11 cellular contexts compared by ENCODE assay signal in genomic region chr1:23977187-23977853, GRCh38. TPM values are rescaled to one million over a fixed set of nuclear protein-coding genes. Genes with fewer than 3 reads are reported as not detected.
DNase-seq lines count a peak whose midpoint lies in the region; ATAC-seq and TF ChIP-seq lines count a peak whose summit lies in the region.
"Had no signal": no experiment of that assay in that cellular context is flagged by ENCODE, and none has a peak within 500 bp of the region (broad histone marks: within the 10 kb centered on the region; RNA-seq: fewer than 3 reads in every experiment).

No MANE protein-coding gene starts in this region.

- TF ChIP-seq RAD21 in neural cell (conservative IDR thresholded peaks at IDR 0.05) = no peak

- H3F3A ChIP-seq in neural cell (ENCODE audit: insufficient read depth, low read length, poor library complexity, severe bottlenecking) = peaks cover 3% of the 10 kb centered on the region

- peaks cover 11% of the 10 kb centered on the region for H3K36me3 Mint-ChIP-seq in CD4-positive, CD25-positive, alpha-beta regulatory T cell
- peaks cover 56% of the 10 kb centered on the region for H3K36me3 Mint-ChIP-seq in MCF 10A (ENCODE audit: insufficient read depth, unreplicated experiment)

- TF ChIP-seq CTCF in MCF 10A (IDR thresholded peaks at IDR 0.05; ENCODE audit: unreplicated experiment) = no peak
- no peak for TF ChIP-seq CTCF in neural cell (IDR thresholded peaks at IDR 0.05; ENCODE audit: poor library complexity, severe bottlenecking)
- no peak for TF ChIP-seq CTCF in omental fat pad (IDR thresholded peaks at IDR 0.05)

- H3K9me3 ChIP-seq in CD4-positive, CD25-positive, alpha-beta regulatory T cell (ENCODE audit: control insufficient read depth in 2 of 2, low read length in 2 of 2) = no peaks in the 10 kb centered on the region
- H3K9me3 ChIP-seq in KOPT-K1 (ENCODE audit: insufficient read depth, low read length, poor library complexity, severe bottlenecking) (no peaks in the 10 kb centered on the region), neural cell (ENCODE audit: low read length) (no peaks in the 10 kb centered on the region)

- DNase-seq in CD4-positive, CD25-positive, alpha-beta regulatory T cell = peak in 1 of 3 donors; percentile 34
- no peak for DNase-seq in MCF 10A (ENCODE audit: unreplicated experiment)
- DNase-seq in omental fat pad (ENCODE audit: low spot score) = no peak
- DNase-seq in HT-29 (ENCODE audit: low spot score) = no peak
- no peak for DNase-seq in sciatic nerve (ENCODE audit: low spot score)
- DNase-seq: KBM-7, SIG-M5, small intestine had no signal

- peaks cover 54% of the 10 kb centered on the region for H3K4me1 ChIP-seq in CD4-positive, CD25-positive, alpha-beta regulatory T cell (ENCODE audit: control insufficient read depth, insufficient read depth, low read length, poor library complexity, severe bottlenecking)

- POLR2A ChIA-PET in MCF 10A (lab: Yijun Ruan, JAX) = interaction anchor here (0.6 to 7.3 kb wide), 10 partner anchors 11 to 176 kb away, joined by 3 to 97 read pairs (median 12); partner anchors contain the start of gene PNRC2

- peaks cover 70% of the 10 kb centered on the region for H3K79me2 ChIP-seq in neural cell (replicated peaks; ENCODE audit: insufficient read depth, low read length)

- H3K27me3 Mint-ChIP-seq in CD4-positive, CD25-positive, alpha-beta regulatory T cell = peaks cover 4% of the 10 kb centered on the region
- H3K27me3 Mint-ChIP-seq in MCF 10A (ENCODE audit: insufficient read depth, unreplicated experiment) = no peaks in the 10 kb centered on the region

- ATAC-seq in CD4-positive, CD25-positive, alpha-beta regulatory T cell (ENCODE audit: low read depth in 2 of 2) = no peak
- no peak for ATAC-seq in omental fat pad (ENCODE audit: low FRiP score)
- no peak for ATAC-seq in sciatic nerve
- no peak for ATAC-seq in HG03196 (IDR thresholded peaks at IDR 0.05; ENCODE audit: unreplicated experiment)

- H3K4me3 Mint-ChIP-seq in CD4-positive, CD25-positive, alpha-beta regulatory T cell = peak overlapping the region; percentile 81 to 96 (median 90)
- peak overlapping the region; percentile 91 for H3K4me3 Mint-ChIP-seq in MCF 10A (ENCODE audit: unreplicated experiment)

- H2AFZ ChIP-seq in neural cell (ENCODE audit: low read depth, low read length) = no peak overlapping the region

- no peaks in the 10 kb centered on the region for H3K9me3 Mint-ChIP-seq in CD4-positive, CD25-positive, alpha-beta regulatory T cell
- no peaks in the 10 kb centered on the region for H3K9me3 Mint-ChIP-seq in MCF 10A (ENCODE audit: unreplicated experiment)

- peaks cover 36 to 70% (median 51%) of the 10 kb centered on the region in 4 donors for H3K4me1 Mint-ChIP-seq in CD4-positive, CD25-positive, alpha-beta regulatory T cell
- peaks cover 31% of the 10 kb centered on the region for H3K4me1 Mint-ChIP-seq in MCF 10A (ENCODE audit: insufficient read depth, unreplicated experiment)

- intact Hi-C loops in MCF 10A (cut with micrococcal nuclease) (loop anchor here (1.0 kb wide), 1 partner anchor 51 kb away; no protein-coding TSS in a partner anchor), sciatic nerve (cut with DNase I) (no loop called here)

- peak overlapping the region; percentile 65 for H3K4me2 ChIP-seq in neural cell (ENCODE audit: low read length)

- CTCF ChIA-PET in MCF 10A (lab: Yijun Ruan, JAX) = interaction anchor here (0.8 to 1.5 kb wide), 2 partner anchors 44 to 58 kb away, joined by 3 to 7 read pairs; no protein-coding TSS in a partner anchor

- no TSS peak for BruUV-seq in MCF 10A (replicated peaks; lab: Mats Ljungman, UMichigan)

- no peaks in the 10 kb centered on the region for H3K27me3 ChIP-seq in CD4-positive, CD25-positive, alpha-beta regulatory T cell (ENCODE audit: control insufficient read depth, insufficient read depth, low read length)
- H3K27me3 ChIP-seq in neural cell (ENCODE audit: insufficient read depth, low read depth, low read length) = no peaks in the 10 kb centered on the region

- peak overlapping the region; percentile 38 to 96 (median 72) for H3K27ac Mint-ChIP-seq in CD4-positive, CD25-positive, alpha-beta regulatory T cell
- peak overlapping the region; percentile 95 for H3K27ac Mint-ChIP-seq in MCF 10A (ENCODE audit: low read depth, unreplicated experiment)

- no peak for TF ChIP-seq EP300 in neural cell (conservative IDR thresholded peaks at IDR 0.05; ENCODE audit: poor library complexity, severe bottlenecking)

- peak overlapping the region; percentile 92 for H3K4me3 ChIP-seq in CD4-positive, CD25-positive, alpha-beta regulatory T cell (ENCODE audit: low read depth, low read length)
- peak overlapping the region; percentile 74 for H3K4me3 ChIP-seq in neural cell (ENCODE audit: low read length)

- H3K27ac ChIP-seq in CD4-positive, CD25-positive, alpha-beta regulatory T cell (ENCODE audit: insufficient read depth, low read length, poor library complexity, severe bottlenecking) = peak overlapping the region; percentile 62
- H3K27ac ChIP-seq in KOPT-K1 (ENCODE audit: low read depth, low read length, poor library complexity, severe bottlenecking) = peak overlapping the region; percentile 4
- no peak overlapping the region for H3K27ac ChIP-seq in neural cell (ENCODE audit: low read length)

- no peaks in the 10 kb centered on the region for H3K9me2 ChIP-seq in neural cell (ENCODE audit: insufficient read depth, low read length)

- H3K9ac ChIP-seq in neural cell (ENCODE audit: low read length) = no peak overlapping the region

- H4K20me1 ChIP-seq in neural cell (ENCODE audit: insufficient read depth) = peaks cover 18% of the 10 kb centered on the region

- peaks cover 36% of the 10 kb centered on the region for H3K36me3 ChIP-seq in CD4-positive, CD25-positive, alpha-beta regulatory T cell (ENCODE audit: control insufficient read depth, insufficient read depth, low read length)
- H3K36me3 ChIP-seq in KOPT-K1 (ENCODE audit: insufficient read depth, low read length) (peaks cover 65% of the 10 kb centered on the region), neural cell (ENCODE audit: insufficient read depth, low read length) (no peaks in the 10 kb centered on the region)

TF ChIP-seq in neural cell, 6 proteins besides CTCF, POLR2A, EP300 and RAD21:
- TF ChIP-seq SMC3 (conservative IDR thresholded peaks at IDR 0.05; ENCODE audit: poor library complexity) = no peak
- TF ChIP-seq EZH2 (IDR thresholded peaks at IDR 0.05; ENCODE audit: borderline replicate concordance, insufficient read depth, low read length, poor library complexity, severe bottlenecking) = no peak
- TF ChIP-seq MXI1 (conservative IDR thresholded peaks at IDR 0.05; ENCODE audit: poor library complexity, severe bottlenecking) = no peak
- no peak for TF ChIP-seq REST (IDR thresholded peaks at IDR 0.05; ENCODE audit: borderline replicate concordance)
- no peak for TF ChIP-seq POLR2AphosphoS5 (IDR thresholded peaks at IDR 0.05)
- TF ChIP-seq TAF1 (IDR thresholded peaks at IDR 0.05; ENCODE audit: low read depth) = no peak

RNA-seq across cellular contexts. Expression of gene SRSF10, which starts 2.8 kb away (rescaled TPM):
- total RNA-seq in CD4-positive, CD25-positive, alpha-beta regulatory T cell = 220 TPM
- polyA plus RNA-seq in CD4-positive, CD25-positive, alpha-beta regulatory T cell = 100 to 1,000 TPM; 127 to 151 (median 144) TPM
- 121 and 134 TPM in 2 replicates for total RNA-seq in MCF 10A (2022)
- 165 and 201 TPM in 2 replicates for polyA plus RNA-seq in neural cell
- 205 and 238 TPM in 2 replicates for polyA minus RNA-seq in neural cell
- 100 to 1,000 TPM; 101 to 152 (median 120) TPM for total RNA-seq in omental fat pad
- total RNA-seq in HT-29 (2014; rRNA removed; shearing (Covaris generic)) = 140 and 147 TPM in 2 replicates
- 92.1 TPM for total RNA-seq in sciatic nerve

RNA-seq across cellular contexts. Expression of gene PNRC2, which starts 17.7 kb away (rescaled TPM):
- total RNA-seq in CD4-positive, CD25-positive, alpha-beta regulatory T cell = 126 TPM
- 100 to 1,000 TPM; 123 to 149 (median 141) TPM for polyA plus RNA-seq in CD4-positive, CD25-positive, alpha-beta regulatory T cell
- total RNA-seq in MCF 10A (2022) (103 and 115 TPM in 2 replicates), omental fat pad (100 to 1,000 TPM; 139 to 173 (median 153) TPM), sciatic nerve (84.2 TPM)
- 97.1 and 100 TPM in 2 replicates for polyA plus RNA-seq in neural cell
- 137 and 157 TPM in 2 replicates for polyA minus RNA-seq in neural cell
- 56.4 and 74.5 TPM in 2 replicates for total RNA-seq in HT-29 (2014; rRNA removed; shearing (Covaris generic))
